8 cellular contexts compared by ENCODE assay signal in the genomic region with DNA sequence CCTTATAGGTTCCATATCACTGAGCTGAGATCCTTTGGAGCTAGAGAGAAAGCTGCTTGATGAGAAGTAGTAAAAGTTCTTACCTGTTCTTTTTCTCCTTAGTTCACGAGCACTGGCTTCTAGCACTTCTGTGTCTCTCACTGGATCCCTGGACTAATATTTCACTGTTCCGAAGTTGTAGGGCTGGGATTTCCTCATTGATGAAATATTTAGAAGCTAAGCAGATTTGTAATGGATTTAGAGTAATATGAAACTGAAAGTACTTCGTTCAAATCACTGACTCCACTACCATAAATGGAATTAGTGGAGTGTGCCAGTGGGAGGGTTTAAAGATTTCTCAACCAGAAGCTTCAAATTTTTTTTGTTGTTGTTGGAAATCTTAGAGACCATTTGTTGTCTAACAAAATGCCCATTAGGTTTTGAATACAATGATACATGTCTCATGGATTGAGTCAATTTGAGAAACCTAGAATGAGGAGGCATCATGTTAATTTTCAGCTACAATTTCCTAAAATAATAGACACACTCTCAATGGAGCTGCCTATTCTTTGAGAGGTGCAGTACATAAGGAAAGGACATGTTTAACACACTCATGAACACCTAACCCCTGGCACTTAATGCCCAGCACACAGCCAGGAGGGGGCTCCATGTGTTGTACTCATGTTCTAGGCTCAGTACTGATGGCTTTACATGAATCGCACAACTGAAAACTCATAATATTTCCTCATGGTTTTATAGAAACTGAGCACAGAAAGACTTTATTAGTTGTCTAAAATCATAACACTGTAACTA.
DNase-seq lines count a peak whose midpoint lies in the region; ATAC-seq and TF ChIP-seq lines count a peak whose summit lies in the region.

A gene with protein sequence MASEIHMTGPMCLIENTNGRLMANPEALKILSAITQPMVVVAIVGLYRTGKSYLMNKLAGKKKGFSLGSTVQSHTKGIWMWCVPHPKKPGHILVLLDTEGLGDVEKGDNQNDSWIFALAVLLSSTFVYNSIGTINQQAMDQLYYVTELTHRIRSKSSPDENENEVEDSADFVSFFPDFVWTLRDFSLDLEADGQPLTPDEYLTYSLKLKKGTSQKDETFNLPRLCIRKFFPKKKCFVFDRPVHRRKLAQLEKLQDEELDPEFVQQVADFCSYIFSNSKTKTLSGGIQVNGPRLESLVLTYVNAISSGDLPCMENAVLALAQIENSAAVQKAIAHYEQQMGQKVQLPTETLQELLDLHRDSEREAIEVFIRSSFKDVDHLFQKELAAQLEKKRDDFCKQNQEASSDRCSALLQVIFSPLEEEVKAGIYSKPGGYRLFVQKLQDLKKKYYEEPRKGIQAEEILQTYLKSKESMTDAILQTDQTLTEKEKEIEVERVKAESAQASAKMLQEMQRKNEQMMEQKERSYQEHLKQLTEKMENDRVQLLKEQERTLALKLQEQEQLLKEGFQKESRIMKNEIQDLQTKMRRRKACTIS (minus strand): TSS at position 132 of the 792 bp plus-strand sequence. CDS start 1,974 bp downstream, outside the sequence.

- no peaks in the 10 kb centered on the region for H3K9me3 Mint-ChIP-seq in stimulated activated memory B cell treated with anti-CD40 and anti-IgM and Interleukin-4, amounts not matched to agents 10 μg/mL and 1 μg/mL and 100 μg/mL, for 72 hours

- peaks cover 46% of the 10 kb centered on the region for H3K4me1 Mint-ChIP-seq in stimulated activated memory B cell treated with anti-CD40 and anti-IgM and Interleukin-4, amounts not matched to agents 10 μg/mL and 1 μg/mL and 100 μg/mL, for 72 hours

- peaks cover 23% of the 10 kb centered on the region for H3K36me3 Mint-ChIP-seq in stimulated activated memory B cell treated with anti-CD40 and anti-IgM and Interleukin-4, amounts not matched to agents 10 μg/mL and 1 μg/mL and 100 μg/mL, for 72 hours

- peak within 1 kb of the TSS; percentile 62 for H3K27ac ChIP-seq in KOPT-K1 (ENCODE audit: low read depth, low read length, poor library complexity, severe bottlenecking)

- peak; percentile 71 for ATAC-seq in GM21447 (IDR thresholded peaks at IDR 0.05; ENCODE audit: unreplicated experiment)
- ATAC-seq in stimulated activated memory B cell treated with anti-CD40 and anti-IgM and Interleukin-4, amounts not matched to agents 10 μg/mL and 1 μg/mL and 100 μg/mL, for 72 hours, result peak; percentile 67

- no peaks in the 10 kb centered on the region for H3K27me3 Mint-ChIP-seq in stimulated activated memory B cell treated with anti-CD40 and anti-IgM and Interleukin-4, amounts not matched to agents 10 μg/mL and 1 μg/mL and 100 μg/mL, for 72 hours

- H3K9me3 ChIP-seq in KOPT-K1 (ENCODE audit: insufficient read depth, low read length, poor library complexity, severe bottlenecking), result no peaks in the 10 kb centered on the region

- peaks cover 11% of the 10 kb centered on the region for H3K36me3 ChIP-seq in KOPT-K1 (ENCODE audit: insufficient read depth, low read length)

- peak within 1 kb of the TSS; percentile 94 for H3K4me3 Mint-ChIP-seq in stimulated activated memory B cell treated with anti-CD40 and anti-IgM and Interleukin-4, amounts not matched to agents 10 μg/mL and 1 μg/mL and 100 μg/mL, for 72 hours

- peak; percentile 42 for DNase-seq in DMS79 treated with DMSO at 0.1 percent for 48 hours (lab: John Stamatoyannopoulos, UW)
- peak; percentile 78 for DNase-seq in astrocyte of the hippocampus (ENCODE audit: low read depth, low spot score)
- peak; percentile 7 for DNase-seq in inferior parietal cortex (ENCODE audit: extremely low spot score)
- no peak for DNase-seq in SHP77 treated with DMSO at 0.1 percent for 48 hours (lab: John Stamatoyannopoulos, UW)
- DNase-seq in erythroblast (lab: John Stamatoyannopoulos, UW), result no peak

- no peak for TF ChIP-seq POLR2A in erythroblast (IDR thresholded peaks at IDR 0.05; ENCODE audit: low read length)

- peak within 1 kb of the TSS; percentile 97 for H3K27ac Mint-ChIP-seq in stimulated activated memory B cell treated with anti-CD40 and anti-IgM and Interleukin-4, amounts not matched to agents 10 μg/mL and 1 μg/mL and 100 μg/mL, for 72 hours

Comparison
In these comparisons a context has a peak if more than half of its experiments do, and no peak if none do; other contexts are left out.
1. DNase-seq: peak in DMS79 treated with DMSO at 0.1 percent for 48 hours (single experiment), astrocyte of the hippocampus (single experiment) and inferior parietal cortex (single experiment); none in SHP77 treated with DMSO at 0.1 percent for 48 hours (single experiment) and erythroblast (0 of 2).